ENCODE assay signal across 8 cellular contexts in the genomic region with DNA sequence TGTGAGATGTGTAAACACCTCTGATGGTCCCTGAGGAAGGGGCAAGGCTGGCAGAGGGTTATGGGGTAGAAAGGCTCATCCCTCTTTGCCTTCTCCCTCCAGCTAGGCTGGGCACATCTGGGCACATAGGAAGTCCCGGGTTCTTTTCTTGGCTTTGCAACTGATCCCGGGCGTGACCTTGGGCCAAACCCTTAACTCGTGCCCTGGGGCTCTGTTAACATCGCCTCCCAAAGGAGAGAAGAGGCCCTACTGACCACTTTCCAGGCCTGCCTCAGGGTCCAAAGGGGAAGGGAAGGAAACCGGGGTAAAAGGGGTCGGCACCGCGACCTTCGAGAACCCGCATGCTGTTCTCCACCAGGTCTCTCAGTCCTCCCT. TPM values are rescaled to one million over a fixed set of nuclear protein-coding genes. Genes with fewer than 3 reads are reported as not detected.
DNase-seq lines count a peak whose midpoint lies in the region; ATAC-seq, FAIRE-seq and TF ChIP-seq lines count a peak whose summit lies in the region.

No MANE protein-coding gene starts in this region.

- H3K4me2 ChIP-seq in endothelial cell of umbilical vein (ENCODE audit: insufficient read depth, low read length) (peak overlapping the region; percentile 67), neuronal stem cell (ENCODE audit: insufficient read depth, low read length, poor library complexity, severe bottlenecking) (peak overlapping the region; percentile 80)

- BruUV-seq in endothelial cell of umbilical vein (replicated peaks; lab: Mats Ljungman, UMichigan) = no TSS peak

- H3K79me1 ChIP-seq in neuronal stem cell (ENCODE audit: low read depth, low read length) = no peaks in the 10 kb centered on the region

- H2BK15ac ChIP-seq in neuronal stem cell (ENCODE audit: low read length) = peak overlapping the region; percentile 1

- H3K14ac ChIP-seq in neuronal stem cell (ENCODE audit: low read length) = no peak overlapping the region

- no peaks in the 10 kb centered on the region for H3K9me1 ChIP-seq in endothelial cell of umbilical vein (replicated peaks; ENCODE audit: control insufficient read depth, extremely low read depth, insufficient read depth, low read length)

- H3K27ac ChIP-seq in endothelial cell of umbilical vein (ENCODE audit: insufficient read depth, low read depth, low read length) (no peak overlapping the region), neuronal stem cell (replicated peaks; ENCODE audit: low read length) (no peak overlapping the region)

- H2BK12ac ChIP-seq in neuronal stem cell (ENCODE audit: low read length) = no peak overlapping the region

- WGBS in neuronal stem cell (ENCODE audit: extremely low coverage in 2 of 2, insufficient read length in 2 of 2, insufficient replicate concordance in 1 of 2), 2 donors = no CpG with 5 or more reads among the region's 11 CpGs

- peak overlapping the region; percentile 59 for H2BK5ac ChIP-seq in neuronal stem cell (ENCODE audit: low read length)

- dilution Hi-C loops in endothelial cell of umbilical vein (cut with MboI; ENCODE audit: extremely low pct_ligation_motif_present, low sequenced_read_pairs) = no loop called here

- H4K20me1 ChIP-seq in endothelial cell of umbilical vein (replicated peaks; ENCODE audit: control insufficient read depth, extremely low read depth, insufficient read depth, low read length) = no peaks in the 10 kb centered on the region

- TF ChIP-seq POLR2A in endothelial cell of umbilical vein (IDR thresholded peaks at IDR 0.05; ENCODE audit: low read depth, low read length) = no peak

- no peak overlapping the region for H3K4ac ChIP-seq in neuronal stem cell (ENCODE audit: low read length)

- H3K79me2 ChIP-seq in endothelial cell of umbilical vein (ENCODE audit: control insufficient read depth, insufficient read depth, low read length) = no peaks in the 10 kb centered on the region

- H3K9ac ChIP-seq in NT2/D1 (ENCODE audit: insufficient read length, low read depth) (peak overlapping the region; percentile 80), endothelial cell of umbilical vein (replicated peaks; ENCODE audit: extremely low read depth, insufficient read depth, low read length) (no peak overlapping the region), neuronal stem cell (ENCODE audit: low read depth, low read length, poor library complexity) (peak overlapping the region; percentile 38)

- ATAC-seq in HG03175 (IDR thresholded peaks at IDR 0.05; ENCODE audit: unreplicated experiment) = no peak

- H3K18ac ChIP-seq in neuronal stem cell (ENCODE audit: low read length) = peak overlapping the region; percentile 91

- H3K9me3 ChIP-seq in NT2/D1 (ENCODE audit: insufficient read depth, low read length) = no peaks in the 10 kb centered on the region
- H3K9me3 ChIP-seq in endothelial cell of umbilical vein (replicated peaks; ENCODE audit: control insufficient read depth, insufficient read depth, low read length) = no peaks in the 10 kb centered on the region
- no peaks in the 10 kb centered on the region for H3K9me3 ChIP-seq in neuronal stem cell (replicated peaks in 1 of 2; ENCODE audit: control insufficient read depth in 2 of 2, insufficient read depth in 1 of 2, low read depth in 1 of 2, low read length in 2 of 2)

- no peak overlapping the region for H4K8ac ChIP-seq in neuronal stem cell (ENCODE audit: low read depth, low read length)

- peak overlapping the region; percentile 51 for H3K4me3 ChIP-seq in BJ (ENCODE audit: low read depth, low read length)
- peak overlapping the region; percentile 38 for H3K4me3 ChIP-seq in NT2/D1 (ENCODE audit: insufficient read length, low read depth)
- H3K4me3 ChIP-seq in endothelial cell of umbilical vein (replicated peaks in 1 of 3; ENCODE audit: insufficient read depth in 1 of 3, low read depth in 1 of 3, low read length in 3 of 3) = peak overlapping the region in 2 of 3 experiments; percentile 25 to 40
- peak overlapping the region; percentile 32 to 79 for H3K4me3 ChIP-seq in neuronal stem cell (ENCODE audit: low read length in 2 of 2)

- H2AFZ ChIP-seq in endothelial cell of umbilical vein (ENCODE audit: low read depth, low read length) (peak overlapping the region; percentile 97), neuronal stem cell (ENCODE audit: low read length) (peak overlapping the region; percentile 83)

- no peak for DNase-seq in BJ (ENCODE audit: low read depth)
- no peak for DNase-seq in NT2/D1 (ENCODE audit: low read depth, low spot score)
- no peak for DNase-seq in endothelial cell of umbilical vein (ENCODE audit: low read depth, low spot score)
- no peak for DNase-seq in neuronal stem cell (ENCODE audit: low spot score)
- DNase-seq in NCI-H2196 treated with DMSO at 0.1 percent for 48 hours (lab: John Stamatoyannopoulos, UW; ENCODE audit: unreplicated experiment) = no peak
- DNase-seq in HuH-7 (ENCODE audit: low spot score) = no peak
- no peak for DNase-seq in COLO668 (lab: John Stamatoyannopoulos, UW; ENCODE audit: unreplicated experiment)

- intact Hi-C loops in endothelial cell of umbilical vein (cut with micrococcal nuclease) = no loop called here

- H3K27me3 ChIP-seq in BJ (ENCODE audit: control insufficient read depth, insufficient read depth, low read length) (no peaks in the 10 kb centered on the region), NT2/D1 (ENCODE audit: insufficient read depth, insufficient read length) (peaks cover 17% of the 10 kb centered on the region), endothelial cell of umbilical vein (ENCODE audit: control insufficient read depth in 2 of 2, insufficient read depth in 2 of 2, low read length in 2 of 2) (no peaks in the 10 kb centered on the region), neuronal stem cell (ENCODE audit: control insufficient read depth in 3 of 3, insufficient read depth in 3 of 3, low read depth in 1 of 3, low read length in 3 of 3) (peaks cover 0 to 60% (median 4%) of the 10 kb centered on the region in 3 experiments)

- CTCF ChIA-PET in BJ (lab: Yijun Ruan, JAX) = interaction anchor here (0.5 to 14.6 kb wide), 5 partner anchors 9 to 86 kb away, joined by 3 to 479 read pairs (median 4); partner anchors contain the start of genes CISH and MAPKAPK3
- CTCF ChIA-PET in endothelial cell of umbilical vein (lab: Charles Lee) = interaction anchor here (1.0 to 1.3 kb wide), 4 partner anchors 25 to 1115 kb away, joined by 3 to 4 read pairs (median 4); partner anchors contain the start of gene CISH

- no peak overlapping the region for H4K91ac ChIP-seq in neuronal stem cell (ENCODE audit: low read depth, low read length, poor library complexity)

- no peak overlapping the region for H2BK120ac ChIP-seq in neuronal stem cell (ENCODE audit: low read depth, low read length)

- H3K23ac ChIP-seq in neuronal stem cell (ENCODE audit: low read depth, low read length, poor library complexity) = no peak overlapping the region

- POLR2A ChIA-PET in BJ (lab: Charles Lee) = no interaction called here
- POLR2A ChIA-PET in endothelial cell of umbilical vein (lab: Charles Lee) = no interaction called here

- no peak for FAIRE-seq in endothelial cell of umbilical vein (lab: Jason Lieb, UNC)

- TF ChIP-seq CTCF in BJ (IDR thresholded peaks at IDR 0.05; ENCODE audit: insufficient read depth, low read depth, low read length) = no peak
- TF ChIP-seq CTCF in endothelial cell of umbilical vein (IDR thresholded peaks at IDR 0.05; ENCODE audit: extremely low read depth in 1 of 2, insufficient read depth in 1 of 2, low read depth in 1 of 2, low read length in 2 of 2) = no peak

- 0 out of 2 replicates have a peak, but pooled peaks cover 3% of the 10 kb centered on the region for H3K36me3 ChIP-seq in BJ (ENCODE audit: control insufficient read depth, insufficient read depth, low read length)
- peaks cover 17% of the 10 kb centered on the region for H3K36me3 ChIP-seq in NT2/D1 (ENCODE audit: insufficient read depth, insufficient read length, low read length)
- no peaks in the 10 kb centered on the region for H3K36me3 ChIP-seq in endothelial cell of umbilical vein (ENCODE audit: control insufficient read depth in 2 of 2, extremely low read depth in 1 of 2, insufficient read depth in 2 of 2, low read length in 2 of 2)
- peaks cover 0 to 1% of the 10 kb centered on the region in 2 donors for H3K36me3 ChIP-seq in neuronal stem cell (replicated peaks in 1 of 2; ENCODE audit: control insufficient read depth in 2 of 2, insufficient read depth in 2 of 2, low read length in 2 of 2)

- H3K4me1 ChIP-seq in NT2/D1 (ENCODE audit: insufficient read depth, insufficient read length) (peaks cover 7% of the 10 kb centered on the region), endothelial cell of umbilical vein (ENCODE audit: control insufficient read depth, extremely low read depth, insufficient read depth, low read length) (peaks cover 10% of the 10 kb centered on the region), neuronal stem cell (ENCODE audit: control insufficient read depth in 2 of 2, insufficient read depth in 1 of 2, low read depth in 1 of 2, low read length in 2 of 2) (peaks cover 5 to 9% of the 10 kb centered on the region in 2 donors)

- H2AK5ac ChIP-seq in neuronal stem cell (ENCODE audit: low read depth, low read length) = peak overlapping the region; percentile 20

RNA-seq across cellular contexts. Expression of gene C3orf18, which starts 0.5 kb away (rescaled TPM):
- 16.8 and 30.4 TPM in 2 replicates for polyA plus RNA-seq in BJ (2011; rRNA removed)
- polyA minus RNA-seq in BJ (2011; rRNA and poly(A)+ RNA removed) = 8.3 and 15.7 TPM in 2 replicates
- total RNA-seq in endothelial cell of umbilical vein = 1.7 and 2.6 TPM in 2 replicates
- polyA plus RNA-seq in endothelial cell of umbilical vein = 2.7 and 2.9 TPM in 2 replicates
- 1.9 and 2.2 TPM in 2 replicates for polyA plus RNA-seq in endothelial cell of umbilical vein (2011; cell fraction: cytosol; rRNA removed)
- polyA plus RNA-seq in endothelial cell of umbilical vein (2011; cell fraction: nucleus; rRNA removed) = 4.2 and 5.2 TPM in 2 replicates
- 2.3 and 2.4 TPM in 2 replicates for polyA plus RNA-seq in endothelial cell of umbilical vein (2012)
- 2.2 and 2.3 TPM in 2 replicates for polyA minus RNA-seq in endothelial cell of umbilical vein
- polyA minus RNA-seq in endothelial cell of umbilical vein (2011; cell fraction: cytosol; rRNA and poly(A)+ RNA removed) = 0.92 TPM
- 0.77 and 1.5 TPM in 2 replicates for polyA minus RNA-seq in endothelial cell of umbilical vein (2011; cell fraction: nucleus; rRNA and poly(A)+ RNA removed)
- 9.9 TPM for polyA plus RNA-seq in neuronal stem cell (2013, experiment 1 of 2)
- 9.3 TPM for polyA plus RNA-seq in neuronal stem cell (2013, experiment 2 of 2)

RNA-seq across cellular contexts. Expression of gene HEMK1, which starts 2.3 kb away (rescaled TPM):
- polyA plus RNA-seq in BJ (2011; rRNA removed) = 14.4 and 21.3 TPM in 2 replicates
- 8.2 and 12.3 TPM in 2 replicates for polyA minus RNA-seq in BJ (2011; rRNA and poly(A)+ RNA removed)
- total RNA-seq in endothelial cell of umbilical vein = 12.0 and 15.2 TPM in 2 replicates
- 14.2 and 15.9 TPM in 2 replicates for polyA plus RNA-seq in endothelial cell of umbilical vein
- 10.9 and 11.8 TPM in 2 replicates for polyA plus RNA-seq in endothelial cell of umbilical vein (2011; cell fraction: cytosol; rRNA removed)
- 43.3 and 45.6 TPM in 2 replicates for polyA plus RNA-seq in endothelial cell of umbilical vein (2011; cell fraction: nucleus; rRNA removed)
- 9.4 and 11.9 TPM in 2 replicates for polyA plus RNA-seq in endothelial cell of umbilical vein (2012)
- 10.5 and 11.2 TPM in 2 replicates for polyA minus RNA-seq in endothelial cell of umbilical vein
- polyA minus RNA-seq in endothelial cell of umbilical vein (2011; cell fraction: cytosol; rRNA and poly(A)+ RNA removed) = 3.8 TPM
- polyA minus RNA-seq in endothelial cell of umbilical vein (2011; cell fraction: nucleus; rRNA and poly(A)+ RNA removed) = 10.7 and 14.8 TPM in 2 replicates
- polyA plus RNA-seq in neuronal stem cell (2013, experiment 1 of 2) = 15.5 TPM
- 15.1 TPM for polyA plus RNA-seq in neuronal stem cell (2013, experiment 2 of 2)

RNA-seq across cellular contexts. Expression of gene CISH, which starts 44.6 kb away (rescaled TPM):
- 1.1 and 2.6 TPM in 2 replicates for polyA plus RNA-seq in BJ (2011; rRNA removed)
- 2.5 and 3.5 TPM in 2 replicates for polyA minus RNA-seq in BJ (2011; rRNA and poly(A)+ RNA removed)
- 2.2 and 2.5 TPM in 2 replicates for total RNA-seq in endothelial cell of umbilical vein
- 4.1 and 5.8 TPM in 2 replicates for polyA plus RNA-seq in endothelial cell of umbilical vein
- polyA plus RNA-seq in endothelial cell of umbilical vein (2011; cell fraction: cytosol; rRNA removed) = 2.4 and 2.9 TPM in 2 replicates
- polyA plus RNA-seq in endothelial cell of umbilical vein (2011; cell fraction: nucleus; rRNA removed) = 2.1 and 3.5 TPM in 2 replicates
- 1.6 and 2.1 TPM in 2 replicates for polyA plus RNA-seq in endothelial cell of umbilical vein (2012)
- 4.7 and 6.0 TPM in 2 replicates for polyA minus RNA-seq in endothelial cell of umbilical vein
- 1.4 TPM for polyA minus RNA-seq in endothelial cell of umbilical vein (2011; cell fraction: cytosol; rRNA and poly(A)+ RNA removed)
- polyA minus RNA-seq in endothelial cell of umbilical vein (2011; cell fraction: nucleus; rRNA and poly(A)+ RNA removed) = 1.8 and 2.0 TPM in 2 replicates
- polyA plus RNA-seq in neuronal stem cell (2013, experiment 1 of 2) = 2.1 TPM
- 2.1 TPM for polyA plus RNA-seq in neuronal stem cell (2013, experiment 2 of 2)

RNA-seq across cellular contexts. Expression of gene MAPKAPK3, which starts 50.0 kb away (rescaled TPM):
- polyA plus RNA-seq in BJ (2011; rRNA removed) (34.9 and 53.5 TPM in 2 replicates), endothelial cell of umbilical vein (30.5 and 33.2 TPM in 2 replicates)
- polyA minus RNA-seq in BJ (2011; rRNA and poly(A)+ RNA removed) = 15.8 and 25.6 TPM in 2 replicates
- 18.5 and 21.3 TPM in 2 replicates for total RNA-seq in endothelial cell of umbilical vein
- 23.6 and 24.2 TPM in 2 replicates for polyA plus RNA-seq in endothelial cell of umbilical vein (2011; cell fraction: cytosol; rRNA removed)
- polyA plus RNA-seq in endothelial cell of umbilical vein (2011; cell fraction: nucleus; rRNA removed) = 16.2 and 19.2 TPM in 2 replicates
- polyA plus RNA-seq in endothelial cell of umbilical vein (2012) = 19.3 and 22.6 TPM in 2 replicates
- 29.2 TPM in 2 replicates for polyA minus RNA-seq in endothelial cell of umbilical vein
- 29.8 TPM for polyA minus RNA-seq in endothelial cell of umbilical vein (2011; cell fraction: cytosol; rRNA and poly(A)+ RNA removed)
- polyA minus RNA-seq in endothelial cell of umbilical vein (2011; cell fraction: nucleus; rRNA and poly(A)+ RNA removed) = 7.6 and 8.9 TPM in 2 replicates
- polyA plus RNA-seq in neuronal stem cell (2013, experiment 1 of 2) = 90.3 TPM
- polyA plus RNA-seq in neuronal stem cell (2013, experiment 2 of 2) = 89.0 TPM
